Comparison of ENCODE assay signal across 8 cellular contexts in the genomic region with DNA sequence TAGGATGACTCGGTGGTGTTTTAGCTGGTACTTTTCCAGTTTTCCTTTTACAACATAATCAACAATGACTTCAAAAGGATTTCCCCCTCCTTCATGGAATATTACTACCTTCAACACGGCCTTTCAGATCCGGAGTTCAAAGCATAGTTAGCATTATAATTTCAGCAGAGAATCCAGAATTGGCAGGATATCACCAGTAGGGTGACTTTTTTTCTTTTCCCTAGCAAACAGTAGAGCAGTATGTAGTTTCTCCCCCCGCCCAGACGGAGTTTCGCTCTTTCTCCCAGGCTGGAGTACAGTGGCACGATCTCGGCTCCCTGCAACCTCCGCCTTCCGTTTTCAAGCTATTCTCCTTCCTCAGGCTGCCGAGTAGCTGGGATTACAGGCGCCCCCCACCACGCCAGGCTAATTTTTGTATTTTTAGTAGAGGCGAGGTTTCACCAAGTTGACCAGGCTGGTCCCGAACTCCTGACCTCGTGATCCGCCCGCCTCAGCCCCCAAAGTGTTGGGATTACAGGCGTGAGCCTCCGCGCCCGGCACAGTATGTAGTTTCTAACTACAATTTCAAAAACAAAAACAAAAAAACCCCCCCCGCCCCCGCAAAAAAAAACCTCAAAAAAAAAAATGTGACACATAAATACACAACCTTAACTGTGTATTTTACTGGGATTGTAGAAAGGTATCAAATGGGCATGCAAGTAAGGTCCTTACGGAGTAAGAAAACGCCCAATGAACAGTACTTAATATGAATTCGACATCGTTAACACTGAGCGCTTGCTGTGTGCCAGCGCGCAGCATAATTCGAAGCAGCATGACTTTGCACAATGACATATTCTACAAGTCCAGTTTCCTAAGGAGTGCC. TPM values are rescaled to one million over a fixed set of nuclear protein-coding genes. Genes with fewer than 3 reads are reported as not detected.
A peak's percentile ranks its signal among the peaks of the same experiment; 100 is the strongest.
DNase-seq lines count a peak whose midpoint lies in the region; ATAC-seq lines count a peak whose summit lies in the region.

No MANE protein-coding gene starts in this region.

- H3K27ac ChIP-seq in cingulate gyrus (ENCODE audit: low read depth, low read length): peak overlapping the region; percentile 100

- intact Hi-C loops in left colon (cut with DNase I, micrococcal nuclease): loop anchor here in 1 of 2 donors (10.0 kb wide), 1 partner anchor 141 kb away; no protein-coding TSS in a partner anchor

- DNase-seq in ELR (ENCODE audit: low read depth) (peak; percentile 84), NCI-H226 (peak; percentile 54), left colon (peak; percentile 54 to 72)
- peak; percentile 23 to 29 for DNase-seq in activated CD4-positive, alpha-beta T cell treated with anti-CD3 and anti-CD28 coated beads for 24 hours (ENCODE audit: low read depth in 2 of 2)
- peak in 3 of 4 experiments; percentile 11 to 37 (median 29) for DNase-seq in stimulated activated CD4-positive, alpha-beta T cell treated with anti-CD3 and anti-CD28 coated beads, Interleukin-1b, Interleukin-23, amount 100 ng/mL, for 24 hours (ENCODE audit: low read depth in 4 of 4, low spot score in 1 of 4)

- ATAC-seq in HG02885 (IDR thresholded peaks at IDR 0.05; ENCODE audit: poor library complexity, unreplicated experiment): peak; percentile 7
- ATAC-seq in left colon: peak; percentile 42
- no peak for ATAC-seq in HG02798 (IDR thresholded peaks at IDR 0.05; ENCODE audit: poor library complexity, unreplicated experiment)

RNA-seq across cellular contexts. Expression of a gene that starts 1.5 kb away (rescaled TPM):
- 10 to 100 TPM; 21.8 to 30.5 TPM for total RNA-seq in left colon

RNA-seq across cellular contexts. Expression of a gene that starts 30.4 kb away (rescaled TPM):
- 100 to 1,000 TPM; 188 to 225 TPM for total RNA-seq in left colon

Comparison
In these comparisons a context has a peak if more than half of its experiments do, and no peak if none do; other contexts are left out.
1. DNase-seq: peak in every context shown above with its lines; median percentile 84 in ELR; 63 in left colon; 54 in NCI-H226; 29 in stimulated activated CD4-positive, alpha-beta T cell treated with anti-CD3 and anti-CD28 coated beads, Interleukin-1b, Interleukin-23, amount 100 ng/mL, for 24 hours; 26 in activated CD4-positive, alpha-beta T cell treated with anti-CD3 and anti-CD28 coated beads for 24 hours.